ENCODE assay signal across 36 cellular contexts in the genomic region with DNA sequence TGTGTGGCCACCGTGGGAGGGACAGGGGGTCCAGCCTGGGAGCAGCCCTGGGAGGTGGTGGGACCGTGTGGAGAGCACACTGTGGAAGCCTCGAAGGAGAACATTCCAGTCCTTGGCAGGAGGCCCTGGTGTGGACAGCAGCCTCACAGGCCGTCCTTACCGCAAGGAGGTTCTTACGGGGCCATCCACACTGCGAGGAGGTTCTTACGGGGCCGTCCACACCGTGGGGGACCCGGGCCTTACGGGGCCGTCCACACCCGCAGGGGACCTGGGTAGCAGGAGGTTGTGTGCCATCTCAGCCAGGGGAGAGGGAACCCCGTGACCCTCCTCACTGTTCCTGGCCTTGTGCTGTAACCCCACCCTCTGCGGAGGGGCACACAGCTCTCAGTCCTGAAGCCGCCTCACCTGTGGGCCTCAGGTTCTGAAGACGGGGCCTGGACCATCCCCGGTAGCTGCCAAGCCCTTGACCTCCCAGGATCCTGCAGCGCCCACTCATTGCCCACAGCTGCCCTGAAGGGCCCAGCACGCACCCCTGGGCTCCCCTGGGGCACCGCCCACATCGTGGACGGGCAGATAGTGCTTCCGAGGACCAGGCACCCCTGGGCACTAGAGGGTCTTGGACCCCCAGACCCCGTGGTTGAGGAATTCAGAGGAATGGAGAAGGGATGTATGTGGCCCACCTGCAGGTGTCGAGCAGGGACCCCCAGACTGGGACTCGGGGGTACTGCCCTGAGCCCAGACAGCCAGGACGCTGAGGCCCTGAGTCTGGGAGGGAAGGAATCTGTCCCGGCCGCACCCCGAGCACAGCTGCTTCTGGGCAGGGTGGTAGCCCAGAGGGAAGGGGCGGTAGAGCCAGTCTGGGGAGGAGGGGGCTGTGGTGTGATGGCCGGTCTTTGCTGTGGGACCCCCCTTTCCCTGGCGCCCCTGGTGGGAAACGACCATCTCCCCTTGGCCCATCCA. TPM values are rescaled to one million over a fixed set of nuclear protein-coding genes. Genes with fewer than 3 reads are reported as not detected.
"Had no signal": no experiment of that assay in that cellular context is flagged by ENCODE, and none has a peak within 500 bp of the region (broad histone marks: within the 10 kb centered on the region; RNA-seq: fewer than 3 reads in every experiment).

No MANE protein-coding gene starts in this region.

- H3K27ac Mint-ChIP-seq: activated B cell treated with CpG ODN at 0.5 μM for 24 hours; activated CD8-positive, alpha-beta T cell treated with anti-CD3 and anti-CD28 coated beads for 36 hours; activated naive CD8-positive, alpha-beta T cell treated with anti-CD3 and anti-CD28 coated beads for 36 hours; activated naive CD8-positive, alpha-beta T cell treated with anti-CD3 and anti-CD28 coated beads, Interleukin-2, amount 50 U/mL, for 24 hours; activated T-helper 17 cell treated with anti-CD3 and anti-CD28 coated beads, Interleukin-2, amount 50 U/mL, for 72 hours; effector memory CD8-positive, alpha-beta T cell; T-helper 17 cell; T-helper 2 cell treated with Interferon-gamma antibody and Interleukin-4, amounts not matched to agents 5 μg/mL and 100 μg/mL, for 36 hours had no signal

- H3K4me1 ChIP-seq: adrenal gland, body of pancreas, esophagus muscularis mucosa, foreskin keratinocyte, gastrocnemius medialis had no signal

- H3K27me3 Mint-ChIP-seq: activated B cell treated with CpG ODN at 0.5 μM for 24 hours; activated CD8-positive, alpha-beta T cell treated with anti-CD3 and anti-CD28 coated beads for 36 hours; activated naive CD8-positive, alpha-beta T cell treated with anti-CD3 and anti-CD28 coated beads for 36 hours; activated naive CD8-positive, alpha-beta T cell treated with anti-CD3 and anti-CD28 coated beads, Interleukin-2, amount 50 U/mL, for 24 hours; activated T-helper 17 cell treated with anti-CD3 and anti-CD28 coated beads, Interleukin-2, amount 50 U/mL, for 72 hours; effector memory CD8-positive, alpha-beta T cell; T-helper 17 cell had no signal

- H3K27ac ChIP-seq: adrenal gland, body of pancreas, esophagus muscularis mucosa, foreskin keratinocyte, gastrocnemius medialis, WERI-Rb-1 had no signal

- FAIRE-seq: colon had no signal

- DNase-seq: activated B cell treated with CpG ODN at 0.5 μM for 24 hours; activated CD4-positive, alpha-beta T cell treated with anti-CD3 and anti-CD28 coated beads for 48 hours; activated CD4-positive, alpha-beta T cell treated with anti-CD3 and anti-CD28 coated beads, Interleukin-2, amount 50 U/mL, for 1 hour; activated CD4-positive, alpha-beta T cell treated with anti-CD3 and anti-CD28 coated beads, Interleukin-2, amount 50 U/mL, for 48 hours; activated CD8-positive, alpha-beta memory T cell treated with anti-CD3 and anti-CD28 coated beads for 24 hours; activated CD8-positive, alpha-beta T cell treated with anti-CD3 and anti-CD28 coated beads for 36 hours; activated effector memory CD4-positive, alpha-beta T cell treated with Interleukin-2 at 50 U/mL for 16 hours; activated gamma-delta T cell treated with Interleukin-2 at 50 U/mL for 16 hours; activated naive CD4-positive, alpha-beta T cell treated with anti-CD3 and anti-CD28 coated beads, Interleukin-2, amount 50 U/mL, for 16 hours; activated naive CD4-positive, alpha-beta T cell treated with Interleukin-2 at 50 U/mL for 16 hours; activated naive CD8-positive, alpha-beta T cell treated with anti-CD3 and anti-CD28 coated beads for 36 hours; activated naive CD8-positive, alpha-beta T cell treated with anti-CD3 and anti-CD28 coated beads, Interleukin-2, amount 50 U/mL, for 24 hours; activated T-cell treated with anti-CD3 and anti-CD28 coated beads, Interleukin-2, amount 50 U/mL, for 4 hours; adrenal gland; amygdala; aorta; body of pancreas; caudate nucleus; cortex of kidney; dermis blood vessel endothelial cell; effector CD4-positive, alpha-beta T cell; effector memory CD8-positive, alpha-beta T cell; erythroblast; foreskin keratinocyte; gastrocnemius medialis; glutamatergic neuron; T-helper 1 cell; T-helper 17 cell; T1000; WERI-Rb-1 had no signal

- ATAC-seq: activated CD4-positive, CD25-positive, alpha-beta regulatory T cell treated with anti-CD3 and anti-CD28 coated beads, Interleukin-2, amount 50 U/mL, for 24 hours; activated CD8-positive, alpha-beta T cell treated with anti-CD3 and anti-CD28 coated beads for 36 hours; activated naive CD8-positive, alpha-beta T cell treated with anti-CD3 and anti-CD28 coated beads, Interleukin-2, amount 50 U/mL, for 24 hours; activated T-helper 17 cell treated with anti-CD3 and anti-CD28 coated beads, Interleukin-2, amount 50 U/mL, for 72 hours; body of pancreas; effector memory CD8-positive, alpha-beta T cell; gastrocnemius medialis; T-helper 17 cell had no signal

- H3K4me1 Mint-ChIP-seq: activated B cell treated with CpG ODN at 0.5 μM for 24 hours; activated naive CD8-positive, alpha-beta T cell treated with anti-CD3 and anti-CD28 coated beads for 36 hours; activated naive CD8-positive, alpha-beta T cell treated with anti-CD3 and anti-CD28 coated beads, Interleukin-2, amount 50 U/mL, for 24 hours; activated T-helper 17 cell treated with anti-CD3 and anti-CD28 coated beads, Interleukin-2, amount 50 U/mL, for 72 hours; T-helper 17 cell had no signal

- H3K9me3 Mint-ChIP-seq: activated B cell treated with CpG ODN at 0.5 μM for 24 hours; activated CD8-positive, alpha-beta T cell treated with anti-CD3 and anti-CD28 coated beads for 36 hours; activated naive CD8-positive, alpha-beta T cell treated with anti-CD3 and anti-CD28 coated beads for 36 hours; activated naive CD8-positive, alpha-beta T cell treated with anti-CD3 and anti-CD28 coated beads, Interleukin-2, amount 50 U/mL, for 24 hours; activated T-cell treated with anti-CD3 and anti-CD28 coated beads, Interleukin-2, amount 50 U/mL, for 4 hours; activated T-helper 17 cell treated with anti-CD3 and anti-CD28 coated beads, Interleukin-2, amount 50 U/mL, for 72 hours; effector memory CD8-positive, alpha-beta T cell; T-helper 2 cell treated with Interferon-gamma antibody and Interleukin-4, amounts not matched to agents 5 μg/mL and 100 μg/mL, for 36 hours had no signal

- H3K9me3 ChIP-seq: adrenal gland, body of pancreas, esophagus muscularis mucosa, gastrocnemius medialis had no signal

- H3K4me3 ChIP-seq: adrenal gland, body of pancreas, esophagus muscularis mucosa, gastrocnemius medialis had no signal

- H3K4me3 Mint-ChIP-seq: activated B cell treated with CpG ODN at 0.5 μM for 24 hours; activated CD8-positive, alpha-beta T cell treated with anti-CD3 and anti-CD28 coated beads for 36 hours; activated naive CD8-positive, alpha-beta T cell treated with anti-CD3 and anti-CD28 coated beads for 36 hours; activated naive CD8-positive, alpha-beta T cell treated with anti-CD3 and anti-CD28 coated beads, Interleukin-2, amount 50 U/mL, for 24 hours; activated T-cell treated with anti-CD3 and anti-CD28 coated beads, Interleukin-2, amount 50 U/mL, for 4 hours; activated T-helper 17 cell treated with anti-CD3 and anti-CD28 coated beads, Interleukin-2, amount 50 U/mL, for 72 hours; effector memory CD8-positive, alpha-beta T cell; T-helper 17 cell; T-helper 2 cell treated with Interferon-gamma antibody and Interleukin-4, amounts not matched to agents 5 μg/mL and 100 μg/mL, for 36 hours had no signal

- H3K27me3 ChIP-seq: adrenal gland, body of pancreas, esophagus muscularis mucosa, foreskin keratinocyte, gastrocnemius medialis had no signal

RNA-seq across cellular contexts. Expression of a gene that starts 37.3 kb away (rescaled TPM):
- total RNA-seq: activated B cell treated with CpG ODN at 0.5 μM for 24 hours; activated CD8-positive, alpha-beta T cell treated with anti-CD3 and anti-CD28 coated beads for 36 hours; activated naive CD8-positive, alpha-beta T cell treated with anti-CD3 and anti-CD28 coated beads for 36 hours; activated T-cell treated with anti-CD3 and anti-CD28 coated beads, Interleukin-2, amount 50 U/mL, for 4 hours; activated T-helper 17 cell treated with anti-CD3 and anti-CD28 coated beads, Interleukin-2, amount 50 U/mL, for 72 hours; body of pancreas; chondrocyte; esophagus muscularis mucosa; foreskin keratinocyte; T-helper 17 cell had no signal
- polyA plus RNA-seq: foreskin keratinocyte had no signal

RNA-seq across cellular contexts. Expression of a gene that starts 45.5 kb away (rescaled TPM):
- total RNA-seq: activated B cell treated with CpG ODN at 0.5 μM for 24 hours; activated CD8-positive, alpha-beta T cell treated with anti-CD3 and anti-CD28 coated beads for 36 hours; activated naive CD8-positive, alpha-beta T cell treated with anti-CD3 and anti-CD28 coated beads for 36 hours; activated T-cell treated with anti-CD3 and anti-CD28 coated beads, Interleukin-2, amount 50 U/mL, for 4 hours; activated T-helper 17 cell treated with anti-CD3 and anti-CD28 coated beads, Interleukin-2, amount 50 U/mL, for 72 hours; chondrocyte; foreskin keratinocyte; gastrocnemius medialis; T-helper 17 cell had no signal
- polyA plus RNA-seq: aorta, foreskin keratinocyte had no signal
